Comparison of ENCODE assay signal across 2 cellular contexts in genomic region chr21:42503711-42504110, GRCh38.
TF ChIP-seq lines count a peak whose summit lies in the region.

No MANE protein-coding gene starts in this region.

TF ChIP-seq in GM12878, 131 proteins besides CTCF, POLR2A, EP300 and RAD21:
- TF ChIP-seq ATF2 (IDR thresholded peaks at IDR 0.05; ENCODE audit: low read length) = 0 out of 2 replicates have a peak, but pooled peaks have one; percentile 18
- TF ChIP-seq EZH2 (IDR thresholded peaks at IDR 0.05; ENCODE audit: borderline replicate concordance, control insufficient read depth, low read depth, low read length) = no peak
- peak; percentile 92 for TF ChIP-seq RUNX3 (IDR thresholded peaks at IDR 0.05; ENCODE audit: low read length)
- peak; percentile 62 for TF ChIP-seq CBFB (IDR thresholded peaks at IDR 0.05; ENCODE audit: low read depth)
- TF ChIP-seq BHLHE40 (IDR thresholded peaks at IDR 0.05; ENCODE audit: borderline replicate concordance in 1 of 2, low read depth in 2 of 2, low read length in 1 of 2) = no peak
- TF ChIP-seq WRNIP1 (IDR thresholded peaks at IDR 0.05; ENCODE audit: borderline replicate concordance, low read depth, low read length) = no peak
- TF ChIP-seq EED (IDR thresholded peaks at IDR 0.05; ENCODE audit: low read depth) = 0 out of 2 replicates have a peak, but pooled peaks have one; percentile 22
- peak; percentile 52 for TF ChIP-seq CREM (IDR thresholded peaks at IDR 0.05; ENCODE audit: low read depth)
- TF ChIP-seq NFIC (IDR thresholded peaks at IDR 0.05; ENCODE audit: low read depth, low read length) = 0 out of 2 replicates have a peak, but pooled peaks have one; percentile 34
- TF ChIP-seq GABPA (IDR thresholded peaks at IDR 0.05; ENCODE audit: low read depth) = peak; percentile 72
- TF ChIP-seq EGR1 (IDR thresholded peaks at IDR 0.05; ENCODE audit: borderline replicate concordance in 1 of 2, low read depth in 2 of 2, low read length in 2 of 2) = 0 out of 3 replicates have a peak, but pooled peaks of 1 of the 2 experiments have one; percentile 5
- TF ChIP-seq SP1 (IDR thresholded peaks at IDR 0.05; ENCODE audit: low read depth, low read length) = peak; percentile 35

TF ChIP-seq in HepG2, 621 proteins besides CTCF, POLR2A, EP300 and RAD21:
- TF ChIP-seq ZNF3 (CRISPR knock-in tag; IDR thresholded peaks at IDR 0.05) = no peak
- TF ChIP-seq HNF4A (CRISPR knock-in tag; IDR thresholded peaks at IDR 0.05) = no peak
- no peak for TF ChIP-seq ZNF160 (CRISPR knock-in tag; IDR thresholded peaks at IDR 0.05)
- TF ChIP-seq ZNF503 (CRISPR knock-in tag; IDR thresholded peaks at IDR 0.05) = no peak
- no peak for TF ChIP-seq SPEN (CRISPR knock-in tag; IDR thresholded peaks at IDR 0.05; ENCODE audit: low read depth)
- TF ChIP-seq EED (CRISPR knock-in tag; IDR thresholded peaks at IDR 0.05) = no peak
- no peak for TF ChIP-seq AGO1 (IDR thresholded peaks at IDR 0.05; ENCODE audit: low read depth, low read length, poor library complexity, severe bottlenecking)
- TF ChIP-seq SETDB1 (CRISPR knock-in tag; IDR thresholded peaks at IDR 0.05; ENCODE audit: borderline replicate concordance) = no peak
